In the genomic region with DNA sequence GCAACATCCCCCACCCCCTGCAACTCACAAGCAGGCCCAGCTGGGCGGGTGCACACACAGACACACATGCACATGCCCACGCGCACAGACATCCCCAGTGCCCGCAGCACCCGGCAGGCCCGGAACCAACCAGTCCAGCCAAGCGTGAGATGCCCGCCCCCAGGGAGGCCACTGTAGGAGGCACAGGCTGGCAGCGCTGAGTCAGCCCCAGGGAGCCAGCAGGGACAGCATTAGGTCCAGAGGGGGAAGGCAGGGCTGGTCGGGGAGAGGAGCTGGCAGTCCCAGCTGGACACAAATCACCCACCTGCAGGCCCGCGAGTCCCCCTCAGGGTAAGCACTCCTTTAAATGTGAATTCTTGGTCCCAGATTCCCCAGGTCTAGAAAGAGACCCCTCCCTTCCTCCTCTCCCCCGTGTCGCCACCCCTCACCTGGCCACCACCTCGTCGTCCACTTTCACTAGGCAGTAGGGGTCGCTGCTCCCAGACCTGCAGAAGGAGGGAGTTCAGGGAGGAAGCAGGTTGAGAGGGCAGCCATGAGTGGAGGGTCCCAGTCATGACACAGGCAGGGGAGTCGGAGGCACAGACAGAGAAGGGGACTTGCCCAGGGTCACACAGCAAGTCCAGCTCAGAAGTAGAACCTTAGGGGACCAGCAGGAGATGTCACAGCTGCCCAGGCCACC, we compare ENCODE assay signal across 9 cellular contexts. TPM values are rescaled to one million over a fixed set of nuclear protein-coding genes. Genes with fewer than 3 reads are reported as not detected.
DNase-seq lines count a peak whose midpoint lies in the region; ATAC-seq and TF ChIP-seq lines count a peak whose summit lies in the region.
"Had no signal": no experiment of that assay in that cellular context is flagged by ENCODE, and none has a peak within 500 bp of the region (broad histone marks: within the 10 kb centered on the region; RNA-seq: fewer than 3 reads in every experiment).

No MANE protein-coding gene starts in this region.

- TF ChIP-seq POLR2A in Raji (IDR thresholded peaks at IDR 0.05; ENCODE audit: insufficient read depth, low read depth, low read length): peak; percentile 25; the same call in 1 of the 2 replicates

- no peaks in the 10 kb centered on the region for H3F3A ChIP-seq in GM23248 (ENCODE audit: insufficient read depth)

- H3K36me3 ChIP-seq in GM23248 (ENCODE audit: low read depth): no peaks in the 10 kb centered on the region

- DNase-seq in GM23248 (peak; percentile 23), glomerular visceral epithelial cell (ENCODE audit: extremely low spot score) (peak; percentile 85), superior temporal gyrus (ENCODE audit: extremely low spot score) (peak; percentile 71), NCI-H2029 treated with DMSO at 0.1 percent for 48 hours (lab: John Stamatoyannopoulos, UW) (no peak)

- no peak overlapping the region for H3K27ac ChIP-seq in GM23248
- H3K27ac ChIP-seq: body of pancreas had no signal

- H3K27me3 ChIP-seq in GM23248 (replicated peaks; ENCODE audit: insufficient read depth): peaks cover 4% of the 10 kb centered on the region; the same call in 1 of the 2 replicates
- H3K27me3 ChIP-seq: body of pancreas had no signal

- H2AFZ ChIP-seq in GM23248: no peak overlapping the region

- WGBS in GM23248 (ENCODE audit: low coverage in 1 of 2, low lambda C conversion rate in 2 of 2, missing lambda C conversion rate in 2 of 2), 2 experiments: 32 to 44% methylated on average over 18 of the region's 18 CpGs

- no peaks in the 10 kb centered on the region for H3K9me2 ChIP-seq in GM23248 (ENCODE audit: insufficient read depth)

- no peaks in the 10 kb centered on the region for H3K4me1 ChIP-seq in GM23248 (ENCODE audit: insufficient read depth)

- no peaks in the 10 kb centered on the region for H4K20me1 ChIP-seq in GM23248 (ENCODE audit: insufficient read depth)

- no peaks in the 10 kb centered on the region for H3K79me2 ChIP-seq in GM23248 (ENCODE audit: insufficient read depth)

- no peak overlapping the region for H3K4me3 ChIP-seq in GM23248
- H3K4me3 ChIP-seq: body of pancreas had no signal

- in situ Hi-C loops in GM23248 (cut with MboI): no loop called here

- H3K9me3 ChIP-seq in GM23248 (ENCODE audit: low read depth): no peaks in the 10 kb centered on the region
- H3K9me3 ChIP-seq: body of pancreas had no signal

- ATAC-seq in HG03460 (IDR thresholded peaks at IDR 0.05; ENCODE audit: unreplicated experiment) (no peak), HG03159 (IDR thresholded peaks at IDR 0.05; ENCODE audit: unreplicated experiment) (no peak)
- ATAC-seq: body of pancreas had no signal

- H3K4me2 ChIP-seq in GM23248 (ENCODE audit: unreplicated experiment): no peak overlapping the region

- H3K9ac ChIP-seq in GM23248: no peak overlapping the region

RNA-seq across cellular contexts. Expression of gene RASAL1, which starts 5.0 kb away (rescaled TPM):
- total RNA-seq in GM23248 (2014; rRNA removed; shearing (Covaris generic)): not detected in 2 replicates
- polyA plus RNA-seq in GM23248 (2016; fragmentation: Nextera tagmentation; extraction: Ambion mirVana): not detected in 2 replicates

RNA-seq across cellular contexts. Expression of gene CFAP73, which starts 18.9 kb away (rescaled TPM):
- total RNA-seq in GM23248 (2014; rRNA removed; shearing (Covaris generic)): not detected in 2 replicates
- not detected in 2 replicates for polyA plus RNA-seq in GM23248 (2016; fragmentation: Nextera tagmentation; extraction: Ambion mirVana)
- polyA plus RNA-seq: keratinocyte had no signal

RNA-seq across cellular contexts. Expression of gene DDX54, which starts 54.7 kb away (rescaled TPM):
- total RNA-seq in GM23248 (2014; rRNA removed; shearing (Covaris generic)): 34.9 and 44.5 TPM in 2 replicates
- 27.7 and 28.1 TPM in 2 replicates for polyA plus RNA-seq in GM23248 (2016; fragmentation: Nextera tagmentation; extraction: Ambion mirVana)

RNA-seq across cellular contexts. Expression of gene RITA1, which starts 54.9 kb away (rescaled TPM):
- 16.2 and 19.2 TPM in 2 replicates for total RNA-seq in GM23248 (2014; rRNA removed; shearing (Covaris generic))
- polyA plus RNA-seq in GM23248 (2016; fragmentation: Nextera tagmentation; extraction: Ambion mirVana): 12.5 and 15.6 TPM in 2 replicates
